Comparison of ENCODE assay signal across 1 cellular context in genomic region chr11:66643745-66644437, GRCh38.
TF ChIP-seq lines count a peak whose summit lies in the region.

No MANE protein-coding gene starts in this region.

TF ChIP-seq in GM12878, 131 proteins besides CTCF, POLR2A, EP300 and RAD21:
- TF ChIP-seq POLR2AphosphoS5 (IDR thresholded peaks at IDR 0.05; ENCODE audit: low read length) (peak; percentile 61), MEF2A (IDR thresholded peaks at IDR 0.05; ENCODE audit: insufficient read depth, low read depth, low read length) (no peak), MLLT1 (IDR thresholded peaks at IDR 0.05) (0 out of 2 replicates have a peak, but pooled peaks have one; percentile 67)
TF ChIP-seq in GM12878: peak in this region for 2.
